12 cellular contexts compared by ENCODE assay signal in genomic region chr17:67422887-67423286, GRCh38. TPM values are rescaled to one million over a fixed set of nuclear protein-coding genes. Genes with fewer than 3 reads are reported as not detected.
DNase-seq lines count a peak whose midpoint lies in the region; ATAC-seq, FAIRE-seq and TF ChIP-seq lines count a peak whose summit lies in the region.
"Had no signal": no experiment of that assay in that cellular context is flagged by ENCODE, and none has a peak within 500 bp of the region (broad histone marks: within the 10 kb centered on the region; RNA-seq: fewer than 3 reads in every experiment).

No MANE protein-coding gene starts in this region.

- peak overlapping the region; percentile 50 for H2AFZ ChIP-seq in HepG2 (ENCODE audit: low read length)

- POLR2A ChIA-PET in HepG2 (lab: Yijun Ruan, JAX), result no interaction called here

- ATAC-seq in right cardiac atrium, result no peak
- ATAC-seq in Right ventricle myocardium inferior, result no peak
- no peak for ATAC-seq in HepG2

- H3K36me3 ChIP-seq in HepG2 (replicated peaks in 1 of 2; ENCODE audit: control insufficient read depth in 1 of 2, insufficient read depth in 2 of 2, low read length in 2 of 2) (no peaks in the 10 kb centered on the region), suprapubic skin (no peaks in the 10 kb centered on the region), brain microvascular endothelial cell (replicated peaks) (no peaks in the 10 kb centered on the region)

- H3K9me3 Mint-ChIP-seq in activated naive CD8-positive, alpha-beta T cell treated with anti-CD3 and anti-CD28 coated beads for 36 hours, result peaks cover 8% of the 10 kb centered on the region

- no peak for TF ChIP-seq CTCF in HepG2 (CRISPR knock-in tag; IDR thresholded peaks at IDR 0.05)
- no peak for TF ChIP-seq CTCF in suprapubic skin (IDR thresholded peaks at IDR 0.05)
- no peak for TF ChIP-seq CTCF in brain microvascular endothelial cell (IDR thresholded peaks at IDR 0.05; ENCODE audit: low read depth, low read length, missing control alignments)

- intact Hi-C loops in right cardiac atrium (cut with DNase I) (no loop called here), Right ventricle myocardium inferior (cut with DNase I) (no loop called here), HepG2 (cut with micrococcal nuclease; ENCODE audit: unreplicated experiment) (no loop called here)

- no peak overlapping the region for H3K4me2 ChIP-seq in HepG2 (ENCODE audit: low read depth, low read length)

- TF ChIP-seq RAD21 in HepG2 (CRISPR knock-in tag; IDR thresholded peaks at IDR 0.05), result no peak

- 87% methylated on average over 4 of the region's 4 CpGs for WGBS in right cardiac atrium
- WGBS in HepG2 (ENCODE audit: low lambda C conversion rate), result 59% methylated on average over 4 of the region's 4 CpGs
- 81% methylated on average over 4 of the region's 4 CpGs for WGBS in suprapubic skin

- H3K4me1 Mint-ChIP-seq in activated naive CD8-positive, alpha-beta T cell treated with anti-CD3 and anti-CD28 coated beads for 36 hours, result peaks cover 71% of the 10 kb centered on the region

- no peak overlapping the region for H3K9ac ChIP-seq in HepG2 (ENCODE audit: insufficient read depth, low read depth, low read length)

- no peaks in the 10 kb centered on the region for H3K27me3 ChIP-seq in right cardiac atrium (ENCODE audit: control insufficient read depth, insufficient read depth)
- no peaks in the 10 kb centered on the region for H3K27me3 ChIP-seq in HepG2 (ENCODE audit: control insufficient read depth in 1 of 2, insufficient read depth in 2 of 2, low read length in 2 of 2)
- H3K27me3 ChIP-seq in suprapubic skin, result no peaks in the 10 kb centered on the region
- H3K27me3 ChIP-seq in brain microvascular endothelial cell (replicated peaks), result no peaks in the 10 kb centered on the region

- peaks cover 23% of the 10 kb centered on the region for H3K36me3 Mint-ChIP-seq in activated naive CD8-positive, alpha-beta T cell treated with anti-CD3 and anti-CD28 coated beads for 36 hours

- no peaks in the 10 kb centered on the region for H3K27me3 Mint-ChIP-seq in activated naive CD8-positive, alpha-beta T cell treated with anti-CD3 and anti-CD28 coated beads for 36 hours

- H3K4me1 ChIP-seq in right cardiac atrium (ENCODE audit: control insufficient read depth, insufficient read depth, low read length) (peaks cover 8% of the 10 kb centered on the region), HepG2 (ENCODE audit: insufficient read depth, low read length) (peaks cover 16% of the 10 kb centered on the region), suprapubic skin (peaks cover 7% of the 10 kb centered on the region)

- DNase-seq in right cardiac atrium, result no peak
- no peak for DNase-seq in Right ventricle myocardium inferior (ENCODE audit: missing footprints)
- no peak for DNase-seq in activated naive CD8-positive, alpha-beta T cell treated with anti-CD3 and anti-CD28 coated beads for 36 hours
- DNase-seq in HepG2 (ENCODE audit: low spot score), result peak; percentile 35
- no peak for DNase-seq in activated gamma-delta T cell (lab: John Stamatoyannopoulos, UW)
- no peak for DNase-seq in suprapubic skin (ENCODE audit: low spot score in 2 of 2)
- DNase-seq in NCI-H345 treated with DMSO at 0.1 percent for 48 hours (lab: John Stamatoyannopoulos, UW; ENCODE audit: unreplicated experiment), result no peak
- DNase-seq in brain microvascular endothelial cell, result no peak
- DNase-seq: amniotic stem cell, NCI-H446 treated with DMSO at 0.1 percent for 48 hours, SHP77 had no signal

- H3K27ac Mint-ChIP-seq in activated naive CD8-positive, alpha-beta T cell treated with anti-CD3 and anti-CD28 coated beads for 36 hours, result peak overlapping the region; percentile 91

- H3K4me3 ChIP-seq in right cardiac atrium (ENCODE audit: low read length), result no peak overlapping the region
- no peak overlapping the region for H3K4me3 ChIP-seq in HepG2 (replicated peaks in 1 of 3; ENCODE audit: insufficient read depth in 1 of 3, low read depth in 2 of 3, low read length in 3 of 3)
- H3K4me3 ChIP-seq in suprapubic skin, result no peak overlapping the region
- H3K4me3 ChIP-seq in brain microvascular endothelial cell (ENCODE audit: low read depth, low read length), result no peak overlapping the region

- H3K27ac ChIP-seq in right cardiac atrium (ENCODE audit: low read length), result peak overlapping the region; percentile 49
- no peak overlapping the region for H3K27ac ChIP-seq in HepG2 (ENCODE audit: extremely low read length, insufficient read depth, low read length)
- H3K27ac ChIP-seq in suprapubic skin, result no peak overlapping the region
- H3K27ac ChIP-seq in brain microvascular endothelial cell, result no peak overlapping the region

- no TSS peak for BruUV-seq in HepG2 (replicated peaks; lab: Mats Ljungman, UMichigan)

- TF ChIP-seq POLR2A in HepG2 (IDR thresholded peaks at IDR 0.05; ENCODE audit: insufficient read depth in 1 of 2, low read depth in 2 of 2, low read length in 2 of 2) (no peak), suprapubic skin (IDR thresholded peaks at IDR 0.05) (no peak)

- H4K20me1 ChIP-seq in HepG2 (ENCODE audit: insufficient read depth, low read length), result no peaks in the 10 kb centered on the region

- CTCF ChIA-PET in HepG2 (lab: Yijun Ruan, JAX; ENCODE audit: low intra/inter-chr PET ratio, low total read pairs), result no interaction called here

- TF ChIP-seq EP300 in HepG2 (IDR thresholded peaks at IDR 0.05; ENCODE audit: low read depth in 2 of 2, low read length in 2 of 2) (no peak), HepG2 (CRISPR knock-in tag; IDR thresholded peaks at IDR 0.05; ENCODE audit: borderline replicate concordance) (no peak), suprapubic skin (IDR thresholded peaks at IDR 0.05) (no peak)

- FAIRE-seq in HepG2 (lab: Jason Lieb, UNC), result no peak

- H3K9me3 ChIP-seq in right cardiac atrium (ENCODE audit: control insufficient read depth, low read length), result no peaks in the 10 kb centered on the region
- H3K9me3 ChIP-seq in HepG2 (ENCODE audit: low read length), result no peaks in the 10 kb centered on the region
- H3K9me3 ChIP-seq in suprapubic skin, result no peaks in the 10 kb centered on the region

- in situ Hi-C loops in HepG2 (cut with HindIII; ENCODE audit: extremely low pct_ligation_motif_present, low pct_unique_long_range_greater_than_20kb) (no loop called here), brain microvascular endothelial cell (cut with HindIII; ENCODE audit: low pct_ligation_motif_present, low sequenced_read_pairs) (no loop called here)

- H3K4me3 Mint-ChIP-seq in activated naive CD8-positive, alpha-beta T cell treated with anti-CD3 and anti-CD28 coated beads for 36 hours, result no peak overlapping the region
- H3K4me3 Mint-ChIP-seq: neural crest cell had no signal

- no peaks in the 10 kb centered on the region for H3K79me2 ChIP-seq in HepG2 (ENCODE audit: insufficient read depth, low read length)

RNA-seq across cellular contexts. Expression of gene PITPNC1, which starts 45.8 kb away (rescaled TPM):
- total RNA-seq in right cardiac atrium, result 10 to 100 TPM; 17.0 to 29.7 (median 24.9) TPM
- 8.6 TPM for polyA plus RNA-seq in right cardiac atrium
- 13.8 TPM for total RNA-seq in Right ventricle myocardium inferior
- 10 to 100 TPM; 50.1 to 51.1 TPM for total RNA-seq in activated naive CD8-positive, alpha-beta T cell treated with anti-CD3 and anti-CD28 coated beads for 36 hours
- 3.7 and 4.1 TPM in 2 replicates for total RNA-seq in HepG2 (2016; rRNA removed; fragmentation: Illumina TruSeq; extraction: Trizol)
- 2.6 and 3.8 TPM in 2 replicates for total RNA-seq in HepG2 (2016; cell fraction: cytosol; rRNA removed; fragmentation: Illumina TruSeq; extraction: Trizol; ENCODE audit: low read depth)
- 3.1 and 4.2 TPM in 2 replicates for total RNA-seq in HepG2 (2016; cell fraction: insoluble cytoplasmic fraction; rRNA removed; fragmentation: Illumina TruSeq; extraction: Trizol)
- total RNA-seq in HepG2 (2016; cell fraction: membrane; rRNA removed; fragmentation: Illumina TruSeq; extraction: Trizol), result 5.9 and 7.2 TPM in 2 replicates
- total RNA-seq in HepG2 (2016; cell fraction: nucleus; rRNA removed; fragmentation: Illumina TruSeq; extraction: Trizol), result 3.4 and 3.9 TPM in 2 replicates
- polyA plus RNA-seq in HepG2 (2011; rRNA removed), result 3.8 and 5.7 TPM in 2 replicates
- polyA plus RNA-seq in HepG2 (2011; cell fraction: cytosol; rRNA removed), result 3.4 and 4.7 TPM in 2 replicates
- 1.5 and 1.9 TPM in 2 replicates for polyA plus RNA-seq in HepG2 (2011; cell fraction: nucleus; rRNA removed)
- polyA plus RNA-seq in HepG2 (2012), result 4.6 and 6.5 TPM in 2 replicates
- 5.8 and 6.2 TPM in 2 replicates for polyA plus RNA-seq in HepG2 (2016; cell fraction: cytosol; fragmentation: Illumina TruSeq; extraction: Trizol; ENCODE audit: low read depth)
- 4.8 and 6.5 TPM in 2 replicates for polyA plus RNA-seq in HepG2 (2016; cell fraction: insoluble cytoplasmic fraction; fragmentation: Illumina TruSeq; extraction: Trizol; ENCODE audit: low read depth)
- polyA plus RNA-seq in HepG2 (2016; cell fraction: membrane; fragmentation: Illumina TruSeq; extraction: Trizol; ENCODE audit: low read depth), result 8.3 and 9.8 TPM in 2 replicates
- 4.8 and 6.1 TPM in 2 replicates for polyA plus RNA-seq in HepG2 (2016; cell fraction: nucleus; fragmentation: Illumina TruSeq; extraction: Trizol; ENCODE audit: insufficient read depth, low read depth)
- 2.4 and 9.2 TPM in 2 replicates for polyA minus RNA-seq in HepG2 (2011; rRNA and poly(A)+ RNA removed; ENCODE audit: low replicate concordance)
- polyA minus RNA-seq in HepG2 (2011; cell fraction: cytosol; rRNA and poly(A)+ RNA removed), result 3.4 and 3.7 TPM in 2 replicates
- polyA minus RNA-seq in HepG2 (2011; cell fraction: nucleus; rRNA and poly(A)+ RNA removed), result 5.8 and 7.1 TPM in 2 replicates
- total RNA-seq in suprapubic skin, result 1 to 10 TPM; 1.6 to 6.0 (median 3.2) TPM

RNA-seq across cellular contexts. Expression of gene PSMD12, which starts 56.5 kb away (rescaled TPM):
- total RNA-seq in right cardiac atrium, result 10 to 100 TPM; 47.2 to 59.5 (median 51.4) TPM
- 26.7 TPM for polyA plus RNA-seq in right cardiac atrium
- 45.5 TPM for total RNA-seq in Right ventricle myocardium inferior
- 100 to 1,000 TPM; 105 to 110 TPM for total RNA-seq in activated naive CD8-positive, alpha-beta T cell treated with anti-CD3 and anti-CD28 coated beads for 36 hours
- 71.7 and 115 TPM in 2 replicates for total RNA-seq in HepG2 (2016; rRNA removed; fragmentation: Illumina TruSeq; extraction: Trizol)
- 7.4 and 12.1 TPM in 2 replicates for total RNA-seq in HepG2 (2016; cell fraction: cytosol; rRNA removed; fragmentation: Illumina TruSeq; extraction: Trizol; ENCODE audit: low read depth)
- 75.7 and 110 TPM in 2 replicates for total RNA-seq in HepG2 (2016; cell fraction: insoluble cytoplasmic fraction; rRNA removed; fragmentation: Illumina TruSeq; extraction: Trizol)
- total RNA-seq in HepG2 (2016; cell fraction: membrane; rRNA removed; fragmentation: Illumina TruSeq; extraction: Trizol), result 18.1 and 21.0 TPM in 2 replicates
- 55.8 and 57.0 TPM in 2 replicates for total RNA-seq in HepG2 (2016; cell fraction: nucleus; rRNA removed; fragmentation: Illumina TruSeq; extraction: Trizol)
- 25.3 and 27.4 TPM in 2 replicates for polyA plus RNA-seq in HepG2 (2011; rRNA removed)
- polyA plus RNA-seq in HepG2 (2011; cell fraction: cytosol; rRNA removed), result 15.9 and 21.9 TPM in 2 replicates
- 13.2 and 13.6 TPM in 2 replicates for polyA plus RNA-seq in HepG2 (2011; cell fraction: nucleus; rRNA removed)
- 54.8 and 61.8 TPM in 2 replicates for polyA plus RNA-seq in HepG2 (2012)
- 10.3 and 10.9 TPM in 2 replicates for polyA plus RNA-seq in HepG2 (2016; cell fraction: cytosol; fragmentation: Illumina TruSeq; extraction: Trizol; ENCODE audit: low read depth)
- 145 and 154 TPM in 2 replicates for polyA plus RNA-seq in HepG2 (2016; cell fraction: insoluble cytoplasmic fraction; fragmentation: Illumina TruSeq; extraction: Trizol; ENCODE audit: low read depth)
- 14.8 and 15.6 TPM in 2 replicates for polyA plus RNA-seq in HepG2 (2016; cell fraction: membrane; fragmentation: Illumina TruSeq; extraction: Trizol; ENCODE audit: low read depth)
- 77.3 and 80.9 TPM in 2 replicates for polyA plus RNA-seq in HepG2 (2016; cell fraction: nucleus; fragmentation: Illumina TruSeq; extraction: Trizol; ENCODE audit: insufficient read depth, low read depth)
- 7.5 and 11.6 TPM in 2 replicates for polyA minus RNA-seq in HepG2 (2011; rRNA and poly(A)+ RNA removed; ENCODE audit: low replicate concordance)
- polyA minus RNA-seq in HepG2 (2011; cell fraction: cytosol; rRNA and poly(A)+ RNA removed), result 26.6 and 26.8 TPM in 2 replicates
- 50.7 and 56.8 TPM in 2 replicates for polyA minus RNA-seq in HepG2 (2011; cell fraction: nucleus; rRNA and poly(A)+ RNA removed)
- total RNA-seq in suprapubic skin, result 10 to 100 TPM; 25.0 to 31.4 (median 27.8) TPM
